14 cellular contexts compared by ENCODE assay signal in genomic region chr15:28819019-28819929, GRCh38. TPM values are rescaled to one million over a fixed set of nuclear protein-coding genes. Genes with fewer than 3 reads are reported as not detected.
DNase-seq lines count a peak whose midpoint lies in the region; ATAC-seq, FAIRE-seq and TF ChIP-seq lines count a peak whose summit lies in the region.
"Not testable (repeated sequence)": the region's sequence is repeated elsewhere in the genome, so short reads cannot be mapped to it uniquely, and the experiment has no call there.
"Had no signal": no experiment of that assay in that cellular context is flagged by ENCODE, and none has a peak within 500 bp of the region (broad histone marks: within the 10 kb centered on the region; RNA-seq: fewer than 3 reads in every experiment).

No MANE protein-coding gene starts in this region.

- CTCF ChIA-PET in T-cell (lab: Charles Lee); naive thymus-derived CD4-positive, alpha-beta T cell (lab: Charles Lee): not testable (repeated sequence)

- H3K4me1 Mint-ChIP-seq in T-cell, result peaks cover 9 to 13% (median 10%) of the 10 kb centered on the region in 3 donors
- not testable (repeated sequence) for H3K4me1 Mint-ChIP-seq in activated T-helper 17 cell treated with anti-CD3 and anti-CD28 coated beads, Interleukin-2, amount 50 U/mL, for 72 hours
- peaks cover 4 to 20% (median 11%) of the 10 kb centered on the region in 7 donors for H3K4me1 Mint-ChIP-seq in naive thymus-derived CD4-positive, alpha-beta T cell

- not testable (repeated sequence) for H3F3A ChIP-seq in Loucy (ENCODE audit: low read depth)

- not testable (repeated sequence) for H3K9me3 ChIP-seq in Loucy (ENCODE audit: insufficient read depth, low read depth, low read length); naive thymus-derived CD4-positive, alpha-beta T cell (ENCODE audit: control insufficient read depth in 2 of 3, low read length in 3 of 3)

- not testable (repeated sequence) for H3K9me2 ChIP-seq in Loucy (replicated peaks; ENCODE audit: low read depth, low read length)

- H2AFZ ChIP-seq in Loucy (ENCODE audit: low read length), result peak overlapping the region; percentile 59

- ATAC-seq in T-cell (replicated peaks in 1 of 4) (peak; percentile 81 to 91 (median 91)), foreskin keratinocyte (peak; percentile 94)
- peak; percentile 97 for ATAC-seq in activated T-helper 17 cell treated with anti-CD3 and anti-CD28 coated beads, Interleukin-2, amount 50 U/mL, for 72 hours (replicated peaks)
- peak; percentile 75 for ATAC-seq in naive thymus-derived CD4-positive, alpha-beta T cell
- ATAC-seq in stimulated activated naive CD8-positive, alpha-beta T cell treated with anti-CD3 and anti-CD28 coated beads, Interleukin-15, Interleukin-2, amounts not matched to agents 100 U/mL and 50 U/mL, for 24 hours, result peak; percentile 96

- H3K27me3 Mint-ChIP-seq in T-cell; activated T-helper 17 cell treated with anti-CD3 and anti-CD28 coated beads, Interleukin-2, amount 50 U/mL, for 72 hours: not testable (repeated sequence)
- H3K27me3 Mint-ChIP-seq in naive thymus-derived CD4-positive, alpha-beta T cell, result peaks cover 0 to 18% (median 0%) of the 10 kb centered on the region in 5 donors

- TF ChIP-seq CTCF in Loucy (conservative IDR thresholded peaks at IDR 0.05; ENCODE audit: low read length); bronchial epithelial cell (IDR thresholded peaks at IDR 0.05; ENCODE audit: insufficient read depth, low read length, severe bottlenecking); foreskin keratinocyte (conservative IDR thresholded peaks at IDR 0.05): not testable (repeated sequence)

- not testable (repeated sequence) for H3K36me3 ChIP-seq in Loucy (ENCODE audit: insufficient read depth, low read length); bronchial epithelial cell (ENCODE audit: control insufficient read depth, insufficient read depth, low read length); naive thymus-derived CD4-positive, alpha-beta T cell (ENCODE audit: control insufficient read depth in 2 of 3, insufficient read depth in 3 of 3, low read length in 3 of 3)

- not testable (repeated sequence) for FAIRE-seq in bronchial epithelial cell (lab: Jason Lieb, UNC)

- POLR2A ChIA-PET in T-cell (lab: Charles Lee); naive thymus-derived CD4-positive, alpha-beta T cell (lab: Charles Lee): not testable (repeated sequence)

- not testable (repeated sequence) for H3K79me2 ChIP-seq in Loucy (ENCODE audit: insufficient read depth, low read length)

- H3K36me3 Mint-ChIP-seq in T-cell; activated T-helper 17 cell treated with anti-CD3 and anti-CD28 coated beads, Interleukin-2, amount 50 U/mL, for 72 hours (ENCODE audit: low read depth); naive thymus-derived CD4-positive, alpha-beta T cell: not testable (repeated sequence)

- H3K9me3 Mint-ChIP-seq in T-cell; activated T-helper 17 cell treated with anti-CD3 and anti-CD28 coated beads, Interleukin-2, amount 50 U/mL, for 72 hours; naive thymus-derived CD4-positive, alpha-beta T cell: not testable (repeated sequence)

- H3K4me3 Mint-ChIP-seq in T-cell, result peak overlapping the region in 2 of 3 donors; percentile 13 to 55
- H3K4me3 Mint-ChIP-seq in activated T-helper 17 cell treated with anti-CD3 and anti-CD28 coated beads, Interleukin-2, amount 50 U/mL, for 72 hours, result peak overlapping the region; percentile 60
- peak overlapping the region in 9 of 10 donors; percentile 49 to 79 (median 71) for H3K4me3 Mint-ChIP-seq in naive thymus-derived CD4-positive, alpha-beta T cell

- DNase-seq in DMS53 (lab: John Stamatoyannopoulos, UW), result peak; percentile 34
- peak in 2 of 34 experiments; percentile 0 to 25 for DNase-seq in T-cell
- peak; percentile 56 for DNase-seq in bronchial epithelial cell (ENCODE audit: low read depth)
- peak; percentile 6 to 32 for DNase-seq in foreskin keratinocyte
- DNase-seq in naive thymus-derived CD4-positive, alpha-beta T cell, result peak in 6 of 9 donors; percentile 17 to 35 (median 25)
- DNase-seq in stimulated activated naive CD8-positive, alpha-beta T cell treated with anti-CD3 and anti-CD28 coated beads, Interleukin-15, Interleukin-2, amounts not matched to agents 100 U/mL and 50 U/mL, for 24 hours, result not testable (repeated sequence)

- intact Hi-C loops in naive thymus-derived CD4-positive, alpha-beta T cell (cut with micrococcal nuclease), result not testable (repeated sequence)

- not testable (repeated sequence) for H3K27me3 ChIP-seq in Loucy (ENCODE audit: insufficient read depth, low read length, poor library complexity, severe bottlenecking); bronchial epithelial cell (ENCODE audit: control insufficient read depth, insufficient read depth, low read length); foreskin keratinocyte; naive thymus-derived CD4-positive, alpha-beta T cell (ENCODE audit: control insufficient read depth in 2 of 2, insufficient read depth in 2 of 2, low read length in 2 of 2)

- H4K20me1 ChIP-seq in Loucy (ENCODE audit: insufficient read depth, low read length, poor library complexity, severe bottlenecking), result not testable (repeated sequence)

- H3K9ac ChIP-seq in Loucy (ENCODE audit: low read depth, low read length, poor library complexity, severe bottlenecking), result peak overlapping the region; percentile 21

- not testable (repeated sequence) for H3K4me1 ChIP-seq in Loucy (ENCODE audit: insufficient read depth, low read length, poor library complexity, severe bottlenecking); foreskin keratinocyte; naive thymus-derived CD4-positive, alpha-beta T cell (ENCODE audit: control insufficient read depth in 2 of 2, insufficient read depth in 2 of 2, low read length in 2 of 2)

- peak overlapping the region; percentile 77 for H3K4me2 ChIP-seq in Loucy (ENCODE audit: low read depth, low read length, poor library complexity, severe bottlenecking)

- peak overlapping the region; percentile 62 for H3K27ac ChIP-seq in foreskin keratinocyte
- H3K27ac ChIP-seq in naive thymus-derived CD4-positive, alpha-beta T cell (ENCODE audit: low read depth, low read length), result not testable (repeated sequence)

- peak overlapping the region; percentile 47 for H3K4me3 ChIP-seq in Loucy (ENCODE audit: low read length, poor library complexity, severe bottlenecking)
- not testable (repeated sequence) for H3K4me3 ChIP-seq in bronchial epithelial cell (ENCODE audit: low read depth, low read length); naive thymus-derived CD4-positive, alpha-beta T cell (ENCODE audit: low read length)

- peak overlapping the region; percentile 74 to 88 for H3K27ac Mint-ChIP-seq in T-cell
- H3K27ac Mint-ChIP-seq in activated T-helper 17 cell treated with anti-CD3 and anti-CD28 coated beads, Interleukin-2, amount 50 U/mL, for 72 hours, result peak overlapping the region; percentile 52
- peak overlapping the region in 8 of 9 donors; percentile 3 to 93 (median 78) for H3K27ac Mint-ChIP-seq in naive thymus-derived CD4-positive, alpha-beta T cell

RNA-seq across cellular contexts. Expression of gene GOLGA6L7, which starts 29.2 kb away (rescaled TPM):
- total RNA-seq in T-cell (not detected), bronchial epithelial cell (not detected in 2 replicates), foreskin keratinocyte (not detected in 2 replicates)
- total RNA-seq in activated T-helper 17 cell treated with anti-CD3 and anti-CD28 coated beads, Interleukin-2, amount 50 U/mL, for 72 hours, result not detected
- not detected in 2 replicates for polyA plus RNA-seq in foreskin keratinocyte
- total RNA-seq in naive thymus-derived CD4-positive, alpha-beta T cell, result not detected
- not detected for polyA plus RNA-seq in naive thymus-derived CD4-positive, alpha-beta T cell
- total RNA-seq: activated CD8-positive, alpha-beta memory T cell treated with anti-CD3 and anti-CD28 coated beads for 36 hours; H9; kidney epithelial cell; posterior vena cava; subcutaneous adipose tissue; vagina had no signal
